In the genomic region with DNA sequence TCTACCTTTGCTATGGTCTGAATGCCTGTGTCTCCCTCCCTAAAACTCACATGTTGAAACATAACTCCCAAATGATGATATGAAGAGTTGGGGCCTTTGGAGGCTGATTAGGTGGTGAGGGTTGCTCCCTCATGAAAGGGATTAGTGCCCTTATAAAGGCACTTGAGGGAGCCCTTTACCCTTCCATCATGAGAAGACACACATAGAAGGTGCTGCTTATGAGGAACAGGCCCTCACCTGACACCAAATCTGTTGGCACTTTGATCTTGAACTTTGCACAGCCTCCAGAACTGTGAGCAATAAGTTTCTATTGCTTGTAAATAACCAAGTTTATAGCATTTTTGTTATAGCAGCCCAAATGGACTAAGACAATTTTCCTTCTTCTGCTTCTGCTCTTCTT, we compare ENCODE assay signal across 1 cellular context.
TF ChIP-seq lines count a peak whose summit lies in the region.

No MANE protein-coding gene starts in this region.

TF ChIP-seq in GM23338, 12 proteins besides CTCF, POLR2A, EP300 and RAD21 (continued from another document):
- TF ChIP-seq, protein P1, sequence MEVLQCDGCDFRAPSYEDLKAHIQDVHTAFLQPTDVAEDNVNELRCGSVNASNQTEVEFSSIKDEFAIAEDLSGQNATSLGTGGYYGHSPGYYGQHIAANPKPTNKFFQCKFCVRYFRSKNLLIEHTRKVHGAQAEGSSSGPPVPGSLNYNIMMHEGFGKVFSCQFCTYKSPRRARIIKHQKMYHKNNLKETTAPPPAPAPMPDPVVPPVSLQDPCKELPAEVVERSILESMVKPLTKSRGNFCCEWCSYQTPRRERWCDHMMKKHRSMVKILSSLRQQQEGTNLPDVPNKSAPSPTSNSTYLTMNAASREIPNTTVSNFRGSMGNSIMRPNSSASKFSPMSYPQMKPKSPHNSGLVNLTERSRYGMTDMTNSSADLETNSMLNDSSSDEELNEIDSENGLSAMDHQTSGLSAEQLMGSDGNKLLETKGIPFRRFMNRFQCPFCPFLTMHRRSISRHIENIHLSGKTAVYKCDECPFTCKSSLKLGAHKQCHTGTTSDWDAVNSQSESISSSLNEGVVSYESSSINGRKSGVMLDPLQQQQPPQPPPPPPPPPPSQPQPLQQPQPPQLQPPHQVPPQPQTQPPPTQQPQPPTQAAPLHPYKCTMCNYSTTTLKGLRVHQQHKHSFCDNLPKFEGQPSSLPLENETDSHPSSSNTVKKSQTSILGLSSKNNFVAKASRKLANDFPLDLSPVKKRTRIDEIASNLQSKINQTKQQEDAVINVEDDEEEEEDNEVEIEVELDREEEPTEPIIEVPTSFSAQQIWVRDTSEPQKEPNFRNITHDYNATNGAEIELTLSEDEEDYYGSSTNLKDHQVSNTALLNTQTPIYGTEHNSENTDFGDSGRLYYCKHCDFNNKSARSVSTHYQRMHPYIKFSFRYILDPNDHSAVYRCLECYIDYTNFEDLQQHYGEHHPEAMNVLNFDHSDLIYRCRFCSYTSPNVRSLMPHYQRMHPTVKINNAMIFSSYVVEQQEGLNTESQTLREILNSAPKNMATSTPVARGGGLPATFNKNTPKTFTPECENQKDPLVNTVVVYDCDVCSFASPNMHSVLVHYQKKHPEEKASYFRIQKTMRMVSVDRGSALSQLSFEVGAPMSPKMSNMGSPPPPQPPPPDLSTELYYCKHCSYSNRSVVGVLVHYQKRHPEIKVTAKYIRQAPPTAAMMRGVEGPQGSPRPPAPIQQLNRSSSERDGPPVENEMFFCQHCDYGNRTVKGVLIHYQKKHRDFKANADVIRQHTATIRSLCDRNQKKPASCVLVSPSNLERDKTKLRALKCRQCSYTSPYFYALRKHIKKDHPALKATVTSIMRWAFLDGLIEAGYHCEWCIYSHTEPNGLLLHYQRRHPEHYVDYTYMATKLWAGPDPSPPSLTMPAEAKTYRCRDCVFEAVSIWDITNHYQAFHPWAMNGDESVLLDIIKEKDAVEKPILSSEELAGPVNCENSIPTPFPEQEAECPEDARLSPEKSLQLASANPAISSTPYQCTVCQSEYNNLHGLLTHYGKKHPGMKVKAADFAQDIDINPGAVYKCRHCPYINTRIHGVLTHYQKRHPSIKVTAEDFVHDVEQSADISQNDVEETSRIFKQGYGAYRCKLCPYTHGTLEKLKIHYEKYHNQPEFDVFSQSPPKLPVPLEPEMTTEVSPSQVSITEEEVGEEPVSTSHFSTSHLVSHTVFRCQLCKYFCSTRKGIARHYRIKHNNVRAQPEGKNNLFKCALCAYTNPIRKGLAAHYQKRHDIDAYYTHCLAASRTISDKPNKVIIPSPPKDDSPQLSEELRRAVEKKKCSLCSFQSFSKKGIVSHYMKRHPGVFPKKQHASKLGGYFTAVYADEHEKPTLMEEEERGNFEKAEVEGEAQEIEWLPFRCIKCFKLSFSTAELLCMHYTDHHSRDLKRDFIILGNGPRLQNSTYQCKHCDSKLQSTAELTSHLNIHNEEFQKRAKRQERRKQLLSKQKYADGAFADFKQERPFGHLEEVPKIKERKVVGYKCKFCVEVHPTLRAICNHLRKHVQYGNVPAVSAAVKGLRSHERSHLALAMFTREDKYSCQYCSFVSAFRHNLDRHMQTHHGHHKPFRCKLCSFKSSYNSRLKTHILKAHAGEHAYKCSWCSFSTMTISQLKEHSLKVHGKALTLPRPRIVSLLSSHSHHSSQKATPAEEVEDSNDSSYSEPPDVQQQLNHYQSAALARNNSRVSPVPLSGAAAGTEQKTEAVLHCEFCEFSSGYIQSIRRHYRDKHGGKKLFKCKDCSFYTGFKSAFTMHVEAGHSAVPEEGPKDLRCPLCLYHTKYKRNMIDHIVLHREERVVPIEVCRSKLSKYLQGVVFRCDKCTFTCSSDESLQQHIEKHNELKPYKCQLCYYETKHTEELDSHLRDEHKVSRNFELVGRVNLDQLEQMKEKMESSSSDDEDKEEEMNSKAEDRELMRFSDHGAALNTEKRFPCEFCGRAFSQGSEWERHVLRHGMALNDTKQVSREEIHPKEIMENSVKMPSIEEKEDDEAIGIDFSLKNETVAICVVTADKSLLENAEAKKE (CRISPR knock-in tag; IDR thresholded peaks at IDR 0.05), result no peak
- TF ChIP-seq EZH2 (IDR thresholded peaks at IDR 0.05; ENCODE audit: low read depth, unreplicated experiment) (no peak), POLR2AphosphoS5 (IDR thresholded peaks at IDR 0.05; ENCODE audit: low read depth) (no peak), CREB1 (CRISPR knock-in tag; IDR thresholded peaks at IDR 0.05; ENCODE audit: low read depth) (no peak), JUNB (IDR thresholded peaks at IDR 0.05; ENCODE audit: unreplicated experiment) (no peak)
- TF ChIP-seq, protein P2, sequence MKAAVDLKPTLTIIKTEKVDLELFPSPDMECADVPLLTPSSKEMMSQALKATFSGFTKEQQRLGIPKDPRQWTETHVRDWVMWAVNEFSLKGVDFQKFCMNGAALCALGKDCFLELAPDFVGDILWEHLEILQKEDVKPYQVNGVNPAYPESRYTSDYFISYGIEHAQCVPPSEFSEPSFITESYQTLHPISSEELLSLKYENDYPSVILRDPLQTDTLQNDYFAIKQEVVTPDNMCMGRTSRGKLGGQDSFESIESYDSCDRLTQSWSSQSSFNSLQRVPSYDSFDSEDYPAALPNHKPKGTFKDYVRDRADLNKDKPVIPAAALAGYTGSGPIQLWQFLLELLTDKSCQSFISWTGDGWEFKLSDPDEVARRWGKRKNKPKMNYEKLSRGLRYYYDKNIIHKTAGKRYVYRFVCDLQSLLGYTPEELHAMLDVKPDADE (IDR thresholded peaks at IDR 0.05), result no peak
